Comparison of ENCODE assay signal across 21 cellular contexts in the genomic region with DNA sequence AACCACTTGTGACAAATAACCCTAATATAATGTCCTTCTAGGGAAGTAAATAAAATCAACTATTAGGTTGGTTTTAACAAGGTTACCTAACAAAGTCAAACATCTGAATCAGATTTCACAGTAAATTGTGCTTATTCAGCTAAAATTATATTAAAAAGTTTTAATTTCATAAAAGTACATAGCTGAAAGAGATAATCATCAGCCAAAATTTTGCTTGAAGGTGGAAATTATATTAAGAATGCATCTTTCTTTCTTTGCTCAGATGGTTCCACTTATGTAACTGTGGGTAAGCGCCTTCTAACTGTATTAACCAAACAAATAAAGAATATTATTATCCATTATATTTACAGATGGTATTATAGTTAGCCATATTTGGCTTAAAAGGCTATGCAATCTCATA.
"Had no signal": no experiment of that assay in that cellular context is flagged by ENCODE, and none has a peak within 500 bp of the region (broad histone marks: within the 10 kb centered on the region; RNA-seq: fewer than 3 reads in every experiment).

No MANE protein-coding gene starts in this region.

- ATAC-seq: T-helper 17 cell had no signal

- H3K4me2 ChIP-seq: KMS-11 had no signal

- H3K27ac ChIP-seq: KMS-11 had no signal

- DNase-seq: Kasumi-1, MV-4-11, NCI-H1048, NCI-H1105, NCI-H1417 treated with DMSO at 0.1 percent for 48 hours, NCI-H146, NCI-H187, NCI-H2029, NCI-H2081 treated with DMSO at 0.1 percent for 48 hours, NCI-H2171, NCI-H226, NCI-H446, NCI-H510A, NCI-H524 treated with DMSO at 0.1 percent for 48 hours, NCI-H69, NCI-H774, Right ventricle myocardium superior, RPMI8226, T-helper 1 cell, T-helper 17 cell had no signal

- H3K9ac ChIP-seq: KMS-11 had no signal
